Comparison of ENCODE assay signal across 16 cellular contexts in genomic region chr18:55249572-55249971, GRCh38.
DNase-seq lines count a peak whose midpoint lies in the region; ATAC-seq and TF ChIP-seq lines count a peak whose summit lies in the region.
"Had no signal": no experiment of that assay in that cellular context is flagged by ENCODE, and none has a peak within 500 bp of the region (broad histone marks: within the 10 kb centered on the region; RNA-seq: fewer than 3 reads in every experiment).

No MANE protein-coding gene starts in this region.

- H3K4me1 Mint-ChIP-seq in T-helper 1 cell treated with Interleukin-12 subunit alpha and Interleukin-12 subunit beta and Interleukin-4 antibody, amounts not matched to agents 30 μg/mL and 1 μg/mL, for 36 hours (ENCODE audit: low read depth), result peaks cover 13% of the 10 kb centered on the region

- no peak overlapping the region for H3K4me3 ChIP-seq in GM12865 (ENCODE audit: low read depth, low read length)
- H3K4me3 ChIP-seq: pancreas had no signal

- peak; percentile 73 for DNase-seq in GM12865 (ENCODE audit: low read depth)
- no peak for DNase-seq in germinal center (ENCODE audit: low spot score)
- DNase-seq in NCI-H1436 (lab: John Stamatoyannopoulos, UW), result no peak
- no peak for DNase-seq in NK-92 treated with Interleukin-12 subunit alpha and Interleukin-12 subunit beta, amount 100 ng/mL, for 24 hours (lab: John Stamatoyannopoulos, UW)
- DNase-seq in stimulated activated CD4-positive, alpha-beta T cell treated with anti-CD3 and anti-CD28 coated beads, Interleukin-4, amount 100 ng/mL, for 24 hours, result no peak
- DNase-seq: activated CD8-positive, alpha-beta memory T cell treated with anti-CD3 and anti-CD28 coated beads, Interleukin-2, amount 50 U/mL, for 48 hours; anterior cingulate cortex; effector memory CD8-positive, alpha-beta T cell; head of caudate nucleus; NCI-H1694; pancreas; stimulated activated CD4-positive, alpha-beta T cell treated with anti-CD3 and anti-CD28 coated beads, Interleukin-2, amount 100 ng/mL, for 24 hours had no signal

- H3K27me3 Mint-ChIP-seq in T-helper 1 cell treated with Interleukin-12 subunit alpha and Interleukin-12 subunit beta and Interleukin-4 antibody, amounts not matched to agents 30 μg/mL and 1 μg/mL, for 36 hours (ENCODE audit: low read depth), result no peaks in the 10 kb centered on the region
- H3K27me3 Mint-ChIP-seq: effector memory CD8-positive, alpha-beta T cell had no signal

- peak overlapping the region; percentile 17 for H3K27ac Mint-ChIP-seq in T-helper 1 cell treated with Interleukin-12 subunit alpha and Interleukin-12 subunit beta and Interleukin-4 antibody, amounts not matched to agents 30 μg/mL and 1 μg/mL, for 36 hours
- H3K27ac Mint-ChIP-seq: effector memory CD8-positive, alpha-beta T cell had no signal

- no peaks in the 10 kb centered on the region for H3K9me3 Mint-ChIP-seq in T-helper 1 cell treated with Interleukin-12 subunit alpha and Interleukin-12 subunit beta and Interleukin-4 antibody, amounts not matched to agents 30 μg/mL and 1 μg/mL, for 36 hours
- H3K9me3 Mint-ChIP-seq: effector memory CD8-positive, alpha-beta T cell had no signal

- peak; percentile 39 for ATAC-seq in GM19035 (IDR thresholded peaks at IDR 0.05; ENCODE audit: unreplicated experiment)
- ATAC-seq in HG02852 (IDR thresholded peaks at IDR 0.05; ENCODE audit: unreplicated experiment), result peak; percentile 49
- ATAC-seq: effector memory CD8-positive, alpha-beta T cell; left lobe of liver; pancreas had no signal

- H3K4me3 Mint-ChIP-seq in T-helper 1 cell treated with Interleukin-12 subunit alpha and Interleukin-12 subunit beta and Interleukin-4 antibody, amounts not matched to agents 30 μg/mL and 1 μg/mL, for 36 hours, result no peak overlapping the region
- H3K4me3 Mint-ChIP-seq: effector memory CD8-positive, alpha-beta T cell had no signal

- no peaks in the 10 kb centered on the region for H3K36me3 Mint-ChIP-seq in T-helper 1 cell treated with Interleukin-12 subunit alpha and Interleukin-12 subunit beta and Interleukin-4 antibody, amounts not matched to agents 30 μg/mL and 1 μg/mL, for 36 hours (ENCODE audit: low read depth)

- no peak for TF ChIP-seq CTCF in GM12865 (IDR thresholded peaks at IDR 0.05; ENCODE audit: insufficient read depth, low read depth, low read length, missing control alignments)
